Comparison of ENCODE assay signal across 8 cellular contexts in the genomic region with DNA sequence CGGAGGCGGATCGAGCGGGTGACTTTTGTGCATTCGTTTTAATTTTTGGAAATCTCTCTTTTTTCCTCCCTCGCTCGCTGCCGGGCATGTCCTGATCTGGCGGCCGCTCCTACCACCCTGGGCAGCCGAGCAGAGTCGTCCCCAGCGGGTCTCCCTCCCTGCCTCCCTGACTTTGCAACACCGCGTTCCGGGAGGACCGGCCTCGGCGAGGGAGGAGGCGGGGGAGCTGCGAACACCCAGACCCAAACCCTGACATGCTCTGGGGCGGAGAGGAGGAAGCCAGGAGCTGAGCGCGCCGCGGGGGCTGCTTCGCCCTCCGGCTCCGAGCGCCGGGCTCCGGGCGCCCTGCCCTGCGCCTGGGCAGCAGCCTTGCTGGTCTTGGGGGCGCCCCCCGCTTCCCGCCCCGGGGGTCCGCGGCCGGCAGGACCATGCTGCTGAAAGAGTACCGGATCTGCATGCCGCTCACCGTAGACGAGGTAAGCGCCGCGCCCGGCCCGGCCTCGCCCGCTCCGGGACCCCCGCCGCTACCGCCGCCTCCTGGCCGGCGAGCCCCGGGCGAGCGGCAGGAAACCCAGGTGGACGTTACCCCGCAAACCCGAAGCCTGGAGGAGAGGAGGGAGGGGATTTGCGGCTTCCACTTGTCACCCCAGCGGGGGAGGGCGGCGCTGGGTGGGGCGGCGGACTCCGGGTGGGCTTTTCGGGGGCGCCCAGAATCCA. TPM values are rescaled to one million over a fixed set of nuclear protein-coding genes. Genes with fewer than 3 reads are reported as not detected.
DNase-seq lines count a peak whose midpoint lies in the region; ATAC-seq, FAIRE-seq and TF ChIP-seq lines count a peak whose summit lies in the region.

No MANE protein-coding gene starts in this region.

- H3K9me3 ChIP-seq in AG04450 (ENCODE audit: control insufficient read depth, insufficient read depth, low read length) (no peaks in the 10 kb centered on the region; the same call in 1 of the 2 replicates), iPS-18c (ENCODE audit: control insufficient read depth, insufficient read depth, low read length) (peaks cover 2% of the 10 kb centered on the region), small intestine (ENCODE audit: control insufficient read depth, low read depth) (no peaks in the 10 kb centered on the region)

- ATAC-seq in GM19025 (IDR thresholded peaks at IDR 0.05; ENCODE audit: low read depth, unreplicated experiment) (peak; percentile 14), GM18519 (IDR thresholded peaks at IDR 0.05; ENCODE audit: low FRiP score, unreplicated experiment) (no peak)

- FAIRE-seq in small intestine (lab: Jason Lieb, UNC): no peak

- peak overlapping the region; percentile 86 to 95 (median 91) for H3K4me3 Mint-ChIP-seq in brain

- peaks cover 52% of the 10 kb centered on the region for H3K4me1 Mint-ChIP-seq in brain

- TF ChIP-seq CTCF in AG04450 (IDR thresholded peaks at IDR 0.05; ENCODE audit: low read depth, low read length) (peak; percentile 33), brain (conservative IDR thresholded peaks at IDR 0.05) (no peak)

- H3K27ac Mint-ChIP-seq in brain: peak overlapping the region in 3 of 5 experiments; percentile 84 to 94 (median 89)

- H3K27me3 ChIP-seq in AG04450 (ENCODE audit: control insufficient read depth, insufficient read depth, low read length) (no peaks in the 10 kb centered on the region), small intestine (ENCODE audit: control insufficient read depth in 2 of 2, insufficient read depth in 2 of 2, low read length in 2 of 2) (no peaks in the 10 kb centered on the region)

- H3K4me1 ChIP-seq in small intestine (ENCODE audit: control insufficient read depth in 2 of 2, insufficient read depth in 1 of 2, low read depth in 1 of 2, low read length in 1 of 2): no peaks in the 10 kb centered on the region

- H3K4me3 ChIP-seq in AG04450 (ENCODE audit: low read depth, low read length) (peak overlapping the region; percentile 79), iPS-18c (ENCODE audit: insufficient read depth, low read depth, low read length) (peak overlapping the region; percentile 80), small intestine (ENCODE audit: low read depth in 1 of 2, low read length in 2 of 2) (peak overlapping the region; percentile 79 to 85)

- peaks cover 21% of the 10 kb centered on the region for H3K36me3 Mint-ChIP-seq in brain

- POLR2A ChIA-PET in AG04450 (lab: Yijun Ruan, JAX): interaction anchor here (0.6 kb wide), 1 partner anchor 99 kb away, joined by 5 read pairs; no protein-coding TSS in a partner anchor

- H3K36me3 ChIP-seq in small intestine (ENCODE audit: control insufficient read depth in 2 of 2, insufficient read depth in 2 of 2, low read length in 2 of 2): no peaks in the 10 kb centered on the region

- CTCF ChIA-PET in AG04450 (lab: Charles Lee): interaction anchor here (0.8 to 7.6 kb wide), 19 partner anchors 8 to 342 kb away, joined by 3 to 126 read pairs (median 4); no protein-coding TSS in a partner anchor

- DNase-seq in AG04450 (ENCODE audit: low read depth, low spot score): no peak
- DNase-seq in HuH-7.5 (ENCODE audit: low spot score): peak; percentile 67
- DNase-seq in T-helper 22 cell (ENCODE audit: low read depth): peak; percentile 37
- DNase-seq in small intestine: peak; percentile 29

- H3K27ac ChIP-seq in AG04450 (ENCODE audit: low read depth, low read length) (peak overlapping the region; percentile 77), small intestine (ENCODE audit: low read depth in 1 of 2, low read length in 1 of 2) (peak overlapping the region; percentile 53 to 96)

- peaks cover 0 to 6% (median 0%) of the 10 kb centered on the region in 5 experiments for H3K9me3 Mint-ChIP-seq in brain

- WGBS in small intestine, 3 donors: 0 to 1% (median 0%) methylated on average over 57 to 74 of the region's 74 CpGs

- H3K27me3 Mint-ChIP-seq in brain: peaks cover 13% of the 10 kb centered on the region

RNA-seq across cellular contexts. Expression of a gene that starts 0.8 kb away (rescaled TPM):
- polyA plus RNA-seq in AG04450 (2011; rRNA removed) (7.5 and 9.1 TPM in 2 replicates), brain (ENCODE audit: insufficient read depth, low read depth, low replicate concordance) (34.7 TPM), small intestine (10 to 100 TPM in 1 of 3 donors, 1 to 10 TPM in 1, under 1 TPM in 1; 0.67 to 11.7 (median 3.5) TPM)
- polyA minus RNA-seq in AG04450 (2011; rRNA and poly(A)+ RNA removed): 8.2 and 9.9 TPM in 2 replicates

RNA-seq across cellular contexts. Expression of a gene that starts 11.5 kb away (rescaled TPM):
- 31.5 and 42.1 TPM in 2 replicates for polyA plus RNA-seq in AG04450 (2011; rRNA removed)
- polyA minus RNA-seq in AG04450 (2011; rRNA and poly(A)+ RNA removed): 12.7 and 22.4 TPM in 2 replicates
- polyA plus RNA-seq in brain (ENCODE audit: insufficient read depth, low read depth, low replicate concordance): 26.2 TPM
- polyA plus RNA-seq in small intestine: 10 to 100 TPM; 12.5 to 17.4 (median 15.9) TPM
